Comparison of ENCODE assay signal across 20 cellular contexts in genomic region chr3:46910166-46910760, GRCh38. TPM values are rescaled to one million over a fixed set of nuclear protein-coding genes. Genes with fewer than 3 reads are reported as not detected.
DNase-seq lines count a peak whose midpoint lies in the region; ATAC-seq, FAIRE-seq and TF ChIP-seq lines count a peak whose summit lies in the region.
"Had no signal": no experiment of that assay in that cellular context is flagged by ENCODE, and none has a peak within 500 bp of the region (broad histone marks: within the 10 kb centered on the region; RNA-seq: fewer than 3 reads in every experiment).

No MANE protein-coding gene starts in this region.

- no peak for TF ChIP-seq CTCF in SK-N-SH (IDR thresholded peaks at IDR 0.05)
- no peak for TF ChIP-seq CTCF in K562 (IDR thresholded peaks at IDR 0.05 in 2 of 3, conservative IDR thresholded peaks at IDR 0.05 in 1 of 3; ENCODE audit: insufficient read depth in 2 of 3, low read depth in 1 of 3, low read length in 3 of 3)
- no peak for TF ChIP-seq CTCF in psoas muscle (IDR thresholded peaks at IDR 0.05)
- TF ChIP-seq CTCF in GM10266 (IDR thresholded peaks at IDR 0.05; ENCODE audit: control insufficient read depth, insufficient read depth, low read depth, missing control alignments): no peak

- H3K79me2 ChIP-seq in SK-N-SH (ENCODE audit: insufficient read depth) (no peaks in the 10 kb centered on the region), Karpas-422 (ENCODE audit: low read length) (no peaks in the 10 kb centered on the region), K562 (ENCODE audit: control insufficient read depth, insufficient read depth, low read length) (no peaks in the 10 kb centered on the region)

- 74% methylated on average over 3 of the region's 6 CpGs for WGBS in SK-N-SH (ENCODE audit: low lambda C conversion rate)
- 46% methylated on average over 6 of the region's 6 CpGs for WGBS in K562 (ENCODE audit: insufficient coverage, low coverage, missing lambda C conversion rate)
- WGBS in psoas muscle, 3 donors: 78 to 84% (median 80%) methylated on average over 6 of the region's 6 CpGs

- H3K9me3 ChIP-seq in SK-N-SH (no peaks in the 10 kb centered on the region), Karpas-422 (ENCODE audit: low read length) (no peaks in the 10 kb centered on the region), K562 (replicated peaks; ENCODE audit: control insufficient read depth, insufficient read depth, low read depth, low read length) (no peaks in the 10 kb centered on the region), psoas muscle (no peaks in the 10 kb centered on the region)
- H3K9me3 ChIP-seq: neutrophil had no signal

- TF ChIP-seq RAD21 in SK-N-SH (IDR thresholded peaks at IDR 0.05; ENCODE audit: low read length) (no peak), K562 (CRISPR knock-in tag; conservative IDR thresholded peaks at IDR 0.05 in 1 of 2, IDR thresholded peaks at IDR 0.05 in 1 of 2) (no peak)

- BruUV-seq in K562 (replicated peaks; lab: Mats Ljungman, UMichigan): no TSS peak

- peaks cover 4% of the 10 kb centered on the region for H3K9me1 ChIP-seq in K562 (ENCODE audit: control insufficient read depth, insufficient read depth, low read length)

- H2AFZ ChIP-seq in SK-N-SH (ENCODE audit: low read depth) (no peak overlapping the region), Karpas-422 (ENCODE audit: low read length) (no peak overlapping the region), K562 (ENCODE audit: low read depth, low read length) (peak overlapping the region; percentile 79)

- H3K4me2 ChIP-seq in SK-N-SH (no peak overlapping the region), Karpas-422 (ENCODE audit: low read depth, low read length, poor library complexity, severe bottlenecking) (peak overlapping the region; percentile 44), K562 (ENCODE audit: insufficient read depth, low read length) (no peak overlapping the region)
- H3K4me2 ChIP-seq: smooth muscle cell had no signal

- FAIRE-seq in K562 (lab: Jason Lieb, UNC): no peak
- FAIRE-seq: keratinocyte had no signal

- H3K36me3 ChIP-seq in SK-N-SH (replicated peaks in 1 of 2; ENCODE audit: control insufficient read depth in 1 of 2, insufficient read depth in 2 of 2, low read length in 1 of 2) (no peaks in the 10 kb centered on the region), Karpas-422 (ENCODE audit: insufficient read depth, low read length) (no peaks in the 10 kb centered on the region), K562 (ENCODE audit: control insufficient read depth, insufficient read depth, low read length) (no peaks in the 10 kb centered on the region), psoas muscle (ENCODE audit: insufficient read depth in 1 of 2, low read depth in 1 of 2) (no peaks in the 10 kb centered on the region)
- H3K36me3 ChIP-seq: cardiac muscle cell had no signal

- ATAC-seq in SK-N-SH treated with all-trans-retinoic acid at 6 μM for 48 hours: 0 out of 3 replicates have a peak, but pooled peaks have one; percentile 1
- ATAC-seq in K562: peak; percentile 6; the same call in 2 of the 3 replicates
- ATAC-seq in psoas muscle: peak in 2 of 4 donors; percentile 1
- no peak for ATAC-seq in GM19455 (IDR thresholded peaks at IDR 0.05; ENCODE audit: unreplicated experiment)

- no peaks in the 10 kb centered on the region for H4K20me1 ChIP-seq in SK-N-SH (ENCODE audit: insufficient read depth)
- H4K20me1 ChIP-seq in Karpas-422 (ENCODE audit: insufficient read depth, low read depth, low read length): no peaks in the 10 kb centered on the region
- no peaks in the 10 kb centered on the region; the same call in 1 of the 2 replicates for H4K20me1 ChIP-seq in K562 (replicated peaks; ENCODE audit: control insufficient read depth, insufficient read depth, low read length)

- H3K27ac ChIP-seq in SK-N-SH (ENCODE audit: low read depth in 2 of 2, low read length in 1 of 2) (no peak overlapping the region), Karpas-422 (ENCODE audit: low read length) (no peak overlapping the region), K562 (ENCODE audit: extremely low read depth, low read depth, low read length) (no peak overlapping the region), psoas muscle (no peak overlapping the region)
- H3K27ac ChIP-seq: 22Rv1, cardiac muscle cell, neutrophil had no signal

- DNase-seq in SK-N-SH (no peak), Karpas-422 (no peak), K562 (ENCODE audit: extremely low read depth in 1 of 4, low spot score in 3 of 4) (no peak), psoas muscle (peak; percentile 12 to 53), GM10266 (ENCODE audit: extremely low spot score) (no peak), DMS 273 (lab: John Stamatoyannopoulos, UW; ENCODE audit: unreplicated experiment) (no peak)
- DNase-seq: NCI-H748 treated with DMSO at 0.1 percent for 48 hours had no signal

- H3K4me1 ChIP-seq in SK-N-SH (ENCODE audit: control insufficient read depth in 1 of 2, insufficient read depth in 2 of 2, low read depth in 1 of 2, low read length in 1 of 2) (peaks cover 11 to 19% of the 10 kb centered on the region in 2 experiments), Karpas-422 (ENCODE audit: low read length) (peaks cover 20% of the 10 kb centered on the region), K562 (replicated peaks in 1 of 2; ENCODE audit: control insufficient read depth in 2 of 2, insufficient read depth in 2 of 2, low read length in 2 of 2) (peaks cover 0 to 22% of the 10 kb centered on the region in 2 experiments; a peak in 3 of 5 replicates), psoas muscle (peaks cover 22% of the 10 kb centered on the region)

- no peak; the same call in 1 of the 2 replicates for TF ChIP-seq POLR2A in K562 (conservative IDR thresholded peaks at IDR 0.05)

- peaks cover 4% of the 10 kb centered on the region for H3F3A ChIP-seq in SK-N-SH (replicated peaks; ENCODE audit: insufficient read depth)

- no peak overlapping the region for H3K9ac ChIP-seq in SK-N-SH
- peak overlapping the region; percentile 53; the same call in 1 of the 2 replicates for H3K9ac ChIP-seq in Karpas-422 (ENCODE audit: low read length)
- H3K9ac ChIP-seq in K562 (ENCODE audit: insufficient read depth in 1 of 2, low read depth in 2 of 2, low read length in 2 of 2): peak overlapping the region; percentile 10 to 81; a peak in 2 of 4 replicates

- intact Hi-C loops in K562 (cut with micrococcal nuclease) (no loop called here), psoas muscle (cut with DNase I) (no loop called here)

- in situ Hi-C loops in K562 (cut with MboI): no loop called here

- POLR2A ChIA-PET in SK-N-SH (lab: Yijun Ruan, JAX): interaction anchor here (0.9 to 1.5 kb wide), 4 partner anchors 28 to 66 kb away, joined by 3 to 10 read pairs (median 3); partner anchors contain the start of gene CCDC12
- POLR2A ChIA-PET in K562 (lab: Yijun Ruan, JAX): interaction anchor here (0.6 to 1.3 kb wide), 7 partner anchors 8 to 310 kb away, joined by 3 to 5 read pairs (median 4); no protein-coding TSS in a partner anchor

- H3K9me2 ChIP-seq in SK-N-SH: no peaks in the 10 kb centered on the region
- no peaks in the 10 kb centered on the region for H3K9me2 ChIP-seq in Karpas-422 (replicated peaks; ENCODE audit: insufficient read depth, low read length)

- H3K4me3 ChIP-seq in SK-N-SH (ENCODE audit: low read depth in 2 of 2, low read length in 1 of 2) (no peak overlapping the region), Karpas-422 (ENCODE audit: low read length) (no peak overlapping the region), K562 (no peak overlapping the region), psoas muscle (no peak overlapping the region)
- H3K4me3 ChIP-seq: cardiac muscle cell, smooth muscle cell had no signal

- no peaks in the 10 kb centered on the region for H3K27me3 ChIP-seq in SK-N-SH (ENCODE audit: insufficient read depth)
- no peaks in the 10 kb centered on the region for H3K27me3 ChIP-seq in Karpas-422 (ENCODE audit: low read length)
- H3K27me3 ChIP-seq in K562 (ENCODE audit: control insufficient read depth in 2 of 2, insufficient read depth in 2 of 2, low read length in 2 of 2): peaks cover 0 to 6% of the 10 kb centered on the region in 2 experiments; a peak in 2 of 5 replicates
- no peaks in the 10 kb centered on the region for H3K27me3 ChIP-seq in psoas muscle (ENCODE audit: insufficient read depth in 3 of 3, low read length in 2 of 3)
- H3K27me3 ChIP-seq: cardiac muscle cell, dorsolateral prefrontal cortex, neutrophil had no signal

- CTCF ChIA-PET in SK-N-SH (lab: Yijun Ruan, JAX): interaction anchor here (0.7 to 2.6 kb wide), 60 partner anchors 9 to 427 kb away, joined by 3 to 70 read pairs (median 6); partner anchors contain the start of genes MYL3, PTH1R and TMIE
- CTCF ChIA-PET in K562 (lab: Yijun Ruan, JAX; ENCODE audit: low intra/inter-chr PET ratio): interaction anchor here (0.6 to 1.5 kb wide), 6 partner anchors 13 to 207 kb away, joined by 3 to 16 read pairs (median 3); no protein-coding TSS in a partner anchor

- TF ChIP-seq EP300 in SK-N-SH (IDR thresholded peaks at IDR 0.05; ENCODE audit: borderline replicate concordance in 1 of 2, low read depth in 1 of 2, low read length in 1 of 2): no peak
- TF ChIP-seq EP300 in K562 (IDR thresholded peaks at IDR 0.05; ENCODE audit: low read length): no peak

RNA-seq across cellular contexts. Expression of gene PTH1R, which starts 32.7 kb away (rescaled TPM):
- 0.07 and 0.34 TPM in 2 replicates for polyA plus RNA-seq in SK-N-SH (2012; rRNA removed)
- polyA plus RNA-seq in SK-N-SH (2012; cell fraction: cytosol; rRNA removed): 0.18 and 0.49 TPM in 2 replicates
- polyA plus RNA-seq in SK-N-SH (2012; cell fraction: nucleus; rRNA removed): 0.61 TPM in 2 replicates
- total RNA-seq in Karpas-422 (2014; rRNA removed; shearing (Covaris generic); ENCODE audit: low replicate concordance): not detected in 2 replicates
- not detected in 2 replicates for total RNA-seq in K562 (2011; cell fraction: chromatin; rRNA removed; ENCODE audit: low replicate concordance)
- not detected in 2 replicates for total RNA-seq in K562 (2011; cell fraction: nucleolus; rRNA removed)
- total RNA-seq in K562 (2011; cell fraction: nucleoplasm; rRNA removed): not detected in 2 replicates
- total RNA-seq in K562 (2014; rRNA removed): not detected in 2 replicates
- not detected in 2 replicates for total RNA-seq in K562 (2014; rRNA removed; fragmentation: Illumina TruSeq; extraction: Trizol)
- not detected in 2 replicates for total RNA-seq in K562 (2015; rRNA removed; fragmentation: Illumina TruSeq; extraction: Trizol)
- total RNA-seq in K562 (2021): not detected in 2 replicates
- polyA plus RNA-seq in K562 (2011; rRNA removed): not detected in 2 replicates
- not detected in 2 replicates for polyA plus RNA-seq in K562 (2011; cell fraction: cytosol; rRNA removed)
- not detected in 2 replicates for polyA plus RNA-seq in K562 (2011; cell fraction: nucleus; rRNA removed)
- polyA plus RNA-seq in K562 (2012): not detected in 2 replicates
- polyA plus RNA-seq in K562 (2014; fragmentation: Illumina TruSeq; extraction: Trizol): not detected in 2 replicates
- polyA plus RNA-seq in K562 (2014; fragmentation: Nextera tagmentation; extraction: Ambion mirVana): not detected
- not detected in 2 replicates for polyA plus RNA-seq in K562 (2014; rRNA removed)
- not detected in 2 replicates for polyA minus RNA-seq in K562 (2011; rRNA and poly(A)+ RNA removed)
- not detected in 2 replicates for polyA minus RNA-seq in K562 (2011; cell fraction: cytosol; rRNA and poly(A)+ RNA removed)
- not detected in 2 replicates for polyA minus RNA-seq in K562 (2011; cell fraction: nucleus; rRNA and poly(A)+ RNA removed)
- 1 to 10 TPM; 1.1 to 5.9 (median 4.1) TPM for total RNA-seq in psoas muscle
- polyA plus RNA-seq in psoas muscle: 1 to 10 TPM; 4.0 to 5.2 (median 4.2) TPM
- total RNA-seq: activated naive CD4-positive, alpha-beta T cell treated with anti-CD3 and anti-CD28 coated beads for 36 hours; glomerular endothelial cell; T-helper 1 cell treated with Interleukin-12 subunit alpha and Interleukin-12 subunit beta and Interleukin-4 antibody, amounts not matched to agents 30 ng/mL and 1 ng/mL, for 36 hours had no signal
- polyA plus RNA-seq: keratinocyte, mammary epithelial cell had no signal

RNA-seq across cellular contexts. Expression of gene MYL3, which starts 47.0 kb away (rescaled TPM):
- polyA plus RNA-seq in SK-N-SH (2012; rRNA removed) (not detected in 2 replicates), K562 (2011; rRNA removed) (not detected in 2 replicates), K562 (2014; fragmentation: Illumina TruSeq; extraction: Trizol) (not detected in 2 replicates), K562 (2014; fragmentation: Nextera tagmentation; extraction: Ambion mirVana) (under 1 TPM in 1 of 2 experiments, not detected in 1; 0.45 TPM), K562 (2014; rRNA removed) (not detected in 2 replicates), psoas muscle (1,000 to 10,000 TPM in 2 of 3 donors, 100 to 1,000 TPM in 1; 555 to 3,091 (median 2,834) TPM)
- polyA plus RNA-seq in SK-N-SH (2012; cell fraction: cytosol; rRNA removed): not detected in 2 replicates
- not detected in 2 replicates for polyA plus RNA-seq in SK-N-SH (2012; cell fraction: nucleus; rRNA removed)
- total RNA-seq in Karpas-422 (2014; rRNA removed; shearing (Covaris generic); ENCODE audit: low replicate concordance): not detected in 2 replicates
- not detected in 2 replicates for total RNA-seq in K562 (2011; cell fraction: chromatin; rRNA removed; ENCODE audit: low replicate concordance)
- not detected in 2 replicates for total RNA-seq in K562 (2011; cell fraction: nucleolus; rRNA removed)
- not detected in 2 replicates for total RNA-seq in K562 (2011; cell fraction: nucleoplasm; rRNA removed)
- total RNA-seq in K562 (2014; rRNA removed) (0.14 TPM in 1 of 2 replicates, not detected in the other), K562 (2014; rRNA removed; fragmentation: Illumina TruSeq; extraction: Trizol) (not detected in 2 replicates), K562 (2015; rRNA removed; fragmentation: Illumina TruSeq; extraction: Trizol) (not detected in 2 replicates), K562 (2021) (not detected in 2 replicates), psoas muscle (1,000 to 10,000 TPM in 2 of 4 donors, 100 to 1,000 TPM in 2; 395 to 2,071 (median 1,091) TPM)
- polyA plus RNA-seq in K562 (2011; cell fraction: cytosol; rRNA removed): not detected in 2 replicates
- not detected in 2 replicates for polyA plus RNA-seq in K562 (2011; cell fraction: nucleus; rRNA removed)
- polyA plus RNA-seq in K562 (2012): not detected in 2 replicates
- polyA minus RNA-seq in K562 (2011; rRNA and poly(A)+ RNA removed): not detected in 2 replicates
- polyA minus RNA-seq in K562 (2011; cell fraction: cytosol; rRNA and poly(A)+ RNA removed): not detected in 2 replicates
- not detected in 2 replicates for polyA minus RNA-seq in K562 (2011; cell fraction: nucleus; rRNA and poly(A)+ RNA removed)
- total RNA-seq: activated naive CD4-positive, alpha-beta T cell treated with anti-CD3 and anti-CD28 coated beads for 36 hours; glomerular endothelial cell; mammary epithelial cell; pulmonary artery endothelial cell; T-helper 1 cell treated with Interleukin-12 subunit alpha and Interleukin-12 subunit beta and Interleukin-4 antibody, amounts not matched to agents 30 ng/mL and 1 ng/mL, for 36 hours had no signal
- polyA plus RNA-seq: keratinocyte, mammary epithelial cell had no signal

Comparison
In these comparisons a context has a peak if more than half of its experiments do, and no peak if none do; other contexts are left out.
1. DNase-seq: peak in psoas muscle (2 of 2); none in SK-N-SH (single experiment), Karpas-422 (single experiment), K562 (0 of 4), GM10266 (single experiment) and DMS 273 (single experiment).
2. RNA of gene MYL3, which starts 47.0 kb away (total RNA-seq): 395 to 2,071 TPM in psoas muscle; not detected in Karpas-422 and 0.14 TPM in K562; every median in the first group is over 100 times any median in the second.